Comparison of ENCODE assay signal across 22 cellular contexts in the genomic region with DNA sequence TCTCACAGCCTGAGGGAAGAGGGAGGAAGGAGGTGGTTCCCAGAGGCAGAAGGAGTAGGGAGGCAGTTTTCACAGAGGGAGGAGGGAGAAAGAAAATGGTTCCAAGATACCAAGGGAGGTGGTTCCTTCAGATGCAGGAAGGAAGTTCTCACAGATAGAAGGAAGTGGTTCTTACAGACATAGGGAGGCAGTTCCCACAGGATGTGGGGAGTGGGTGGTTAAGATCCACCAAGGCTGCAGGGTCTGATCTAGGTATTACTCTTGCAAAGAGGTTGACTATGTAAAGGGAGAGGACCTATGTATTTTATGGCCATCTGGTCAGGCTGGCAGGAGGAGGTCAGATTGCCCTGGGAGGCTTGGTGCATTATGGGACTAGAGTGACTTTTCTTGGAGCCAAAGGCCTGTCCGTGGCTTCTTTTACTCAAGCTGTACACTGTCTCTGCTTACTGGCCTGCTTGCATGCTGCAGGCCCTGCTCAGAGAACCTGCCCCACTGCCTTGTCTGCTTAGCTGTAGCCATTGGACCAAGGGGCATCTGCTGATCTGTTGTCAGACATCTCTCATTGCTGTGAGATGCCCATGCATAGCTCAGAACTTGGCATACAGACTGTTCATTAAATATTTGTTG.
"Had no signal": no experiment of that assay in that cellular context is flagged by ENCODE, and none has a peak within 500 bp of the region (broad histone marks: within the 10 kb centered on the region; RNA-seq: fewer than 3 reads in every experiment).

No MANE protein-coding gene starts in this region.

- H3K4me1 Mint-ChIP-seq: naive B cell had no signal

- ATAC-seq: heart right ventricle, left lobe of liver, psoas muscle had no signal

- H3K9me3 Mint-ChIP-seq: activated naive CD4-positive, alpha-beta T cell treated with anti-CD3 and anti-CD28 coated beads, Interleukin-2, amount 50 U/mL, for 24 hours had no signal

- H3K36me3 Mint-ChIP-seq: activated naive CD4-positive, alpha-beta T cell treated with anti-CD3 and anti-CD28 coated beads, Interleukin-2, amount 50 U/mL, for 24 hours; naive B cell had no signal

- H3K4me1 ChIP-seq: adrenal gland, ascending aorta, heart right ventricle, psoas muscle, right atrium auricular region, transverse colon had no signal

- H3K9me3 ChIP-seq: ascending aorta, psoas muscle had no signal

- H3K4me3 ChIP-seq: adrenal gland, ascending aorta, heart right ventricle, lung, psoas muscle, right atrium auricular region, transverse colon had no signal

- H3K27ac Mint-ChIP-seq: activated naive CD4-positive, alpha-beta T cell treated with anti-CD3 and anti-CD28 coated beads, Interleukin-2, amount 50 U/mL, for 24 hours; activated T-helper 1 cell treated with anti-CD3 and anti-CD28 coated beads, Interleukin-12 subunit alpha, Interleukin-12 subunit beta, Interleukin-2, Interleukin-4 antibody, amounts not matched to agents 30 ng/mL and 10 ng/mL and 1 ng/mL, durations not matched to agents 14 hours and 24 hours and 36 hours had no signal

- H3K4me3 Mint-ChIP-seq: activated naive CD4-positive, alpha-beta T cell treated with anti-CD3 and anti-CD28 coated beads, Interleukin-2, amount 50 U/mL, for 24 hours; activated T-helper 1 cell treated with anti-CD3 and anti-CD28 coated beads, Interleukin-12 subunit alpha, Interleukin-12 subunit beta, Interleukin-2, Interleukin-4 antibody, amounts not matched to agents 30 ng/mL and 10 ng/mL and 1 ng/mL, durations not matched to agents 14 hours and 24 hours and 36 hours; naive B cell; T-helper 2 cell treated with Interferon-gamma antibody and Interleukin-4, amounts not matched to agents 5 μg/mL and 100 μg/mL, for 36 hours had no signal

- DNase-seq: activated CD4-positive, alpha-beta T cell treated with anti-CD3 and anti-CD28 coated beads, Interleukin-2, amount 50 U/mL, for 1 hour; activated CD4-positive, CD25-positive, alpha-beta regulatory T cell treated with anti-CD3 and anti-CD28 coated beads, Interleukin-2, amount 50 U/mL, for 72 hours; activated gamma-delta T cell treated with Interleukin-2 at 50 U/mL for 16 hours; adrenal gland; central memory CD4-positive, alpha-beta T cell; dermis blood vessel endothelial cell; effector CD8-positive, alpha-beta T cell; erythroblast; foreskin fibroblast; heart right ventricle; kidney; naive B cell; psoas muscle; transverse colon; WERI-Rb-1 had no signal

- H3K27me3 ChIP-seq: adrenal gland, ascending aorta, right atrium auricular region, transverse colon had no signal

- H3K36me3 ChIP-seq: adrenal gland, ascending aorta, heart right ventricle, right atrium auricular region, transverse colon, WERI-Rb-1 had no signal
